In the genomic region with DNA sequence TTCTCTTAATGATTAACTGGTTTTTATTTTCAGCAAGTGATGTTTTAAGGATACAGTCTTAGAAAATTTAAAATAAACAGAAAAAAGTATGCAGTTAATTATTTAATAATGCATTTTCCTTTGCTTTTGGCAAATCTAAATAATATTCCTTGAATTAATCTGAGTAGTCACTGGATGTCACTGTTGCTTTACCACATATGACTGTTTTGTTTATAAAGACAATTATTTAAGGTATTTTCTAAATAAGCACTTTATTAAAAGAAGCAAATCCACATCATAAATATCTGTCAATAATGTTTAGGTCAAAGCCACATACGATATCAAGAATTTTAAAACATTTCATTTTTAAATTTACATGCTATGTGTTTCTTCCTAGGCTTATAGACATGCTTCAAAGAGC, we compare ENCODE assay signal across 16 cellular contexts. TPM values are rescaled to one million over a fixed set of nuclear protein-coding genes. Genes with fewer than 3 reads are reported as not detected.
DNase-seq lines count a peak whose midpoint lies in the region; ATAC-seq and TF ChIP-seq lines count a peak whose summit lies in the region.
"Had no signal": no experiment of that assay in that cellular context is flagged by ENCODE, and none has a peak within 500 bp of the region (broad histone marks: within the 10 kb centered on the region; RNA-seq: fewer than 3 reads in every experiment).

No MANE protein-coding gene starts in this region.

- peak; percentile 25; the same call in 1 of the 2 replicates for TF ChIP-seq CTCF in LNCaP clone FGC (IDR thresholded peaks at IDR 0.05; ENCODE audit: control insufficient read depth, extremely low read depth, insufficient read depth)
- peak; percentile 68 for TF ChIP-seq CTCF in neural cell (IDR thresholded peaks at IDR 0.05; ENCODE audit: poor library complexity, severe bottlenecking)
- no peak for TF ChIP-seq CTCF in neural progenitor cell (IDR thresholded peaks at IDR 0.05)

- no peaks in the 10 kb centered on the region for H4K20me1 ChIP-seq in neural cell (ENCODE audit: insufficient read depth)
- no peaks in the 10 kb centered on the region for H4K20me1 ChIP-seq in neural progenitor cell (ENCODE audit: low read depth)

- DNase-seq in EH (ENCODE audit: low read depth): peak; percentile 17
- DNase-seq in LNCaP clone FGC (ENCODE audit: low read depth): no peak
- DNase-seq in dedifferentiated amniotic fluid mesenchymal stem cell (ENCODE audit: extremely low spot score): peak; percentile 45
- DNase-seq in neural progenitor cell (ENCODE audit: low spot score): no peak
- no peak for DNase-seq in activated naive CD4-positive, alpha-beta T cell treated with anti-CD3 and anti-CD28 coated beads, Interleukin-2, amount 50 U/mL, for 72 hours (ENCODE audit: low spot score in 2 of 2)
- DNase-seq in NCI-H2227 (lab: John Stamatoyannopoulos, UW; ENCODE audit: unreplicated experiment): no peak
- DNase-seq: activated CD4-positive, alpha-beta T cell treated with anti-CD3 and anti-CD28 coated beads for 36 hours; activated gamma-delta T cell; BE2C; DMS 273 treated with DMSO at 0.1 percent for 48 hours; left lung; NCI-H2171; SHP77 had no signal

- no peaks in the 10 kb centered on the region for H3K4me1 Mint-ChIP-seq in neural progenitor cell
- H3K4me1 Mint-ChIP-seq: activated CD4-positive, alpha-beta T cell treated with anti-CD3 and anti-CD28 coated beads for 36 hours had no signal

- no peaks in the 10 kb centered on the region for H3K79me2 ChIP-seq in neural cell (replicated peaks; ENCODE audit: insufficient read depth, low read length)
- no peaks in the 10 kb centered on the region for H3K79me2 ChIP-seq in neural progenitor cell (ENCODE audit: low read depth)

- peak; percentile 80 for TF ChIP-seq RAD21 in neural cell (conservative IDR thresholded peaks at IDR 0.05)

- no peaks in the 10 kb centered on the region for H3K9me2 ChIP-seq in neural cell (ENCODE audit: insufficient read depth, low read length)

- H3K9ac ChIP-seq in neural cell (ENCODE audit: low read length) (no peak overlapping the region), neural progenitor cell (no peak overlapping the region)

- H3K9me3 ChIP-seq in neural cell (ENCODE audit: low read length) (no peaks in the 10 kb centered on the region), neural progenitor cell (ENCODE audit: low read depth) (no peaks in the 10 kb centered on the region)
- H3K9me3 ChIP-seq: BE2C, left lung had no signal

- H3K4me3 ChIP-seq in LNCaP clone FGC (ENCODE audit: low read depth, low read length): no peak overlapping the region
- no peak overlapping the region for H3K4me3 ChIP-seq in neural cell (ENCODE audit: low read length)
- H3K4me3 ChIP-seq in neural progenitor cell: no peak overlapping the region
- H3K4me3 ChIP-seq: left lung had no signal

- H3F3A ChIP-seq in neural cell (ENCODE audit: insufficient read depth, low read length, poor library complexity, severe bottlenecking) (no peaks in the 10 kb centered on the region), neural progenitor cell (ENCODE audit: low read depth) (no peaks in the 10 kb centered on the region)

- H3K36me3 ChIP-seq in neural cell (ENCODE audit: insufficient read depth, low read length): no peaks in the 10 kb centered on the region
- no peaks in the 10 kb centered on the region for H3K36me3 ChIP-seq in neural progenitor cell
- H3K36me3 ChIP-seq: BE2C, left lung had no signal

- no peaks in the 10 kb centered on the region for H3K36me3 Mint-ChIP-seq in neural progenitor cell
- peaks cover 0 to 5% of the 10 kb centered on the region in 2 donors for H3K36me3 Mint-ChIP-seq in activated naive CD4-positive, alpha-beta T cell treated with anti-CD3 and anti-CD28 coated beads, Interleukin-2, amount 50 U/mL, for 72 hours

- H3K9me3 Mint-ChIP-seq in neural progenitor cell: peaks cover 4% of the 10 kb centered on the region
- H3K9me3 Mint-ChIP-seq in activated naive CD4-positive, alpha-beta T cell treated with anti-CD3 and anti-CD28 coated beads, Interleukin-2, amount 50 U/mL, for 72 hours: peaks cover 3 to 4% of the 10 kb centered on the region in 2 donors
- H3K9me3 Mint-ChIP-seq: T-helper 2 cell treated with Interferon-gamma antibody and Interleukin-4, amounts not matched to agents 5 μg/mL and 100 μg/mL, for 36 hours had no signal

- H3K27ac Mint-ChIP-seq in neural progenitor cell: no peak overlapping the region
- no peak overlapping the region for H3K27ac Mint-ChIP-seq in activated naive CD4-positive, alpha-beta T cell treated with anti-CD3 and anti-CD28 coated beads, Interleukin-2, amount 50 U/mL, for 72 hours
- H3K27ac Mint-ChIP-seq: activated CD4-positive, alpha-beta T cell treated with anti-CD3 and anti-CD28 coated beads for 36 hours; T-helper 2 cell treated with Interferon-gamma antibody and Interleukin-4, amounts not matched to agents 5 μg/mL and 100 μg/mL, for 36 hours had no signal

- TF ChIP-seq EP300 in neural cell (conservative IDR thresholded peaks at IDR 0.05; ENCODE audit: poor library complexity, severe bottlenecking): no peak

- ATAC-seq in activated naive CD4-positive, alpha-beta T cell treated with anti-CD3 and anti-CD28 coated beads, Interleukin-2, amount 50 U/mL, for 72 hours: no peak
- ATAC-seq in GM21529 (IDR thresholded peaks at IDR 0.05; ENCODE audit: unreplicated experiment): no peak
- ATAC-seq: activated CD4-positive, alpha-beta T cell treated with anti-CD3 and anti-CD28 coated beads for 36 hours; left lung had no signal

- no peaks in the 10 kb centered on the region for H3K27me3 Mint-ChIP-seq in neural progenitor cell (ENCODE audit: insufficient read depth, low read depth)

- no peaks in the 10 kb centered on the region for H3K4me1 ChIP-seq in neural progenitor cell
- H3K4me1 ChIP-seq: BE2C, left lung had no signal

- H3K4me2 ChIP-seq in neural cell (ENCODE audit: low read length): no peak overlapping the region
- no peak overlapping the region for H3K4me2 ChIP-seq in neural progenitor cell

- H2AFZ ChIP-seq in neural cell (ENCODE audit: low read depth, low read length) (no peak overlapping the region), neural progenitor cell (replicated peaks) (no peak overlapping the region)

- H3K27me3 ChIP-seq in neural cell (ENCODE audit: insufficient read depth, low read depth, low read length): no peaks in the 10 kb centered on the region
- no peaks in the 10 kb centered on the region for H3K27me3 ChIP-seq in neural progenitor cell
- H3K27me3 ChIP-seq: BE2C, left lung had no signal

- H3K27ac ChIP-seq in neural cell (ENCODE audit: low read length): no peak overlapping the region
- no peak overlapping the region for H3K27ac ChIP-seq in neural progenitor cell
- H3K27ac ChIP-seq: left lung had no signal

- H3K4me3 Mint-ChIP-seq in neural progenitor cell: no peak overlapping the region
- H3K4me3 Mint-ChIP-seq: activated CD4-positive, alpha-beta T cell treated with anti-CD3 and anti-CD28 coated beads for 36 hours; T-helper 2 cell treated with Interferon-gamma antibody and Interleukin-4, amounts not matched to agents 5 μg/mL and 100 μg/mL, for 36 hours had no signal

TF ChIP-seq in neural cell, 6 proteins besides CTCF, POLR2A, EP300 and RAD21:
- peak; percentile 81 for TF ChIP-seq SMC3 (conservative IDR thresholded peaks at IDR 0.05; ENCODE audit: poor library complexity)
- no peak for TF ChIP-seq TAF1 (IDR thresholded peaks at IDR 0.05; ENCODE audit: low read depth)

RNA-seq across cellular contexts. Expression of a gene that starts 40.6 kb away (rescaled TPM):
- 0.51 TPM in 1 of 2 replicates, not detected in the other for polyA plus RNA-seq in neural cell
- not detected in 2 replicates for polyA minus RNA-seq in neural cell
- total RNA-seq in neural progenitor cell (ENCODE audit: low replicate concordance): 12.9 and 16.6 TPM in 2 replicates
- total RNA-seq in activated naive CD4-positive, alpha-beta T cell treated with anti-CD3 and anti-CD28 coated beads, Interleukin-2, amount 50 U/mL, for 72 hours: under 1 TPM in 1 of 2 donors, not detected in 1; 0.34 TPM

Comparison
In these comparisons a context has a peak if more than half of its experiments do, and no peak if none do; other contexts are left out.
1. DNase-seq: peak in EH (single experiment) and dedifferentiated amniotic fluid mesenchymal stem cell (single experiment); none in LNCaP clone FGC (single experiment), neural progenitor cell (single experiment), activated naive CD4-positive, alpha-beta T cell treated with anti-CD3 and anti-CD28 coated beads, Interleukin-2, amount 50 U/mL, for 72 hours (0 of 2) and NCI-H2227 (single experiment).
2. RNA of a gene that starts 40.6 kb away (total RNA-seq): 12.9 to 16.6 TPM in neural progenitor cell; 0.34 TPM in activated naive CD4-positive, alpha-beta T cell treated with anti-CD3 and anti-CD28 coated beads, Interleukin-2, amount 50 U/mL, for 72 hours; every median in the first group is over 10 times any median in the second.